In genomic region chr9:91755761-91756638, GRCh38 we compare ENCODE assay signal across 1 cellular context.
TF ChIP-seq lines count a peak whose summit lies in the region.

No MANE protein-coding gene starts in this region.

TF ChIP-seq in GM23338, 12 proteins besides CTCF, POLR2A, EP300 and RAD21 (continued from another document):
- TF ChIP-seq, protein P1, sequence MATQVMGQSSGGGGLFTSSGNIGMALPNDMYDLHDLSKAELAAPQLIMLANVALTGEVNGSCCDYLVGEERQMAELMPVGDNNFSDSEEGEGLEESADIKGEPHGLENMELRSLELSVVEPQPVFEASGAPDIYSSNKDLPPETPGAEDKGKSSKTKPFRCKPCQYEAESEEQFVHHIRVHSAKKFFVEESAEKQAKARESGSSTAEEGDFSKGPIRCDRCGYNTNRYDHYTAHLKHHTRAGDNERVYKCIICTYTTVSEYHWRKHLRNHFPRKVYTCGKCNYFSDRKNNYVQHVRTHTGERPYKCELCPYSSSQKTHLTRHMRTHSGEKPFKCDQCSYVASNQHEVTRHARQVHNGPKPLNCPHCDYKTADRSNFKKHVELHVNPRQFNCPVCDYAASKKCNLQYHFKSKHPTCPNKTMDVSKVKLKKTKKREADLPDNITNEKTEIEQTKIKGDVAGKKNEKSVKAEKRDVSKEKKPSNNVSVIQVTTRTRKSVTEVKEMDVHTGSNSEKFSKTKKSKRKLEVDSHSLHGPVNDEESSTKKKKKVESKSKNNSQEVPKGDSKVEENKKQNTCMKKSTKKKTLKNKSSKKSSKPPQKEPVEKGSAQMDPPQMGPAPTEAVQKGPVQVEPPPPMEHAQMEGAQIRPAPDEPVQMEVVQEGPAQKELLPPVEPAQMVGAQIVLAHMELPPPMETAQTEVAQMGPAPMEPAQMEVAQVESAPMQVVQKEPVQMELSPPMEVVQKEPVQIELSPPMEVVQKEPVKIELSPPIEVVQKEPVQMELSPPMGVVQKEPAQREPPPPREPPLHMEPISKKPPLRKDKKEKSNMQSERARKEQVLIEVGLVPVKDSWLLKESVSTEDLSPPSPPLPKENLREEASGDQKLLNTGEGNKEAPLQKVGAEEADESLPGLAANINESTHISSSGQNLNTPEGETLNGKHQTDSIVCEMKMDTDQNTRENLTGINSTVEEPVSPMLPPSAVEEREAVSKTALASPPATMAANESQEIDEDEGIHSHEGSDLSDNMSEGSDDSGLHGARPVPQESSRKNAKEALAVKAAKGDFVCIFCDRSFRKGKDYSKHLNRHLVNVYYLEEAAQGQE (IDR thresholded peaks at IDR 0.05; ENCODE audit: unreplicated experiment): no peak
- TF ChIP-seq JUNB (IDR thresholded peaks at IDR 0.05; ENCODE audit: unreplicated experiment): no peak
- no peak for TF ChIP-seq STAT1 (IDR thresholded peaks at IDR 0.05; ENCODE audit: unreplicated experiment)
- TF ChIP-seq ZNF331 (CRISPR knock-in tag; IDR thresholded peaks at IDR 0.05; ENCODE audit: low read depth): no peak
- no peak for TF ChIP-seq EZH2phosphoT487 (IDR thresholded peaks at IDR 0.05; ENCODE audit: unreplicated experiment)
- TF ChIP-seq, protein P2, sequence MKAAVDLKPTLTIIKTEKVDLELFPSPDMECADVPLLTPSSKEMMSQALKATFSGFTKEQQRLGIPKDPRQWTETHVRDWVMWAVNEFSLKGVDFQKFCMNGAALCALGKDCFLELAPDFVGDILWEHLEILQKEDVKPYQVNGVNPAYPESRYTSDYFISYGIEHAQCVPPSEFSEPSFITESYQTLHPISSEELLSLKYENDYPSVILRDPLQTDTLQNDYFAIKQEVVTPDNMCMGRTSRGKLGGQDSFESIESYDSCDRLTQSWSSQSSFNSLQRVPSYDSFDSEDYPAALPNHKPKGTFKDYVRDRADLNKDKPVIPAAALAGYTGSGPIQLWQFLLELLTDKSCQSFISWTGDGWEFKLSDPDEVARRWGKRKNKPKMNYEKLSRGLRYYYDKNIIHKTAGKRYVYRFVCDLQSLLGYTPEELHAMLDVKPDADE (IDR thresholded peaks at IDR 0.05): no peak
- TF ChIP-seq NANOG (IDR thresholded peaks at IDR 0.05; ENCODE audit: borderline replicate concordance): no peak
